Comparison of ENCODE assay signal across 22 cellular contexts in the genomic region with DNA sequence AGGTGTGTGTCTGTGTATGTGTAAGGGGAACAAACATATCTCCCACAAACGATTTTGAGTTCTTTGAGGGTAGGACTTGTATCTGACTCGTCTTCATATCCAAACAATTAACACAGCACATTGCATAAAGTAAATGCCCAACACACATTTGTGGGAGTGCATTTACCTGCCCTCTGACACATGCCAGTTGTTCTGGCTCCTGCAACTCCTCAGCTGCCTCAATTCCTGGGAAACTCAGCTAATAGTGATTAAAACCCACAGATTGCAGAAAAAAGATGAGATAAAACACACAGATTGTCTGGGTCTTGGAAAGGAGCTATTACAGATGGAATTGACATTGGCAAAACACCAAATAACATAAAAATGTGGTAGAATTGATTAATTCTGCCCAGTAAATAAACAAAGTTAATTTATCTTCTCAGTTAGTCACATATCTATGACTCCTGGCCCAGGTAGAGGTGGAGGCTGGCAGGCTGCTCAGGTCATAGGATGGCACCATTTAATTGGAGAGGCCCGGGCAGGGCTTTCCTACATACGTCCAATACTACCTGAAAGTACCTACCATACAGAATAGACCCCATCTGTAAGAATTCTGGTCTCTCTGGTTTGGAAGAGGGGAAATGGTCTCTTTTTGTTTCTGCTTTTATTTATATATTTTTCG.
"Had no signal": no experiment of that assay in that cellular context is flagged by ENCODE, and none has a peak within 500 bp of the region (broad histone marks: within the 10 kb centered on the region; RNA-seq: fewer than 3 reads in every experiment).

No MANE protein-coding gene starts in this region.

- DNase-seq: activated CD4-positive, alpha-beta T cell treated with anti-CD3 and anti-CD28 coated beads for 1 hour; activated CD8-positive, alpha-beta memory T cell treated with anti-CD3 and anti-CD28 coated beads, Interleukin-2, amount 10 ng/mL, durations not matched to agents 7 days and 5 days; activated naive CD4-positive, alpha-beta T cell treated with anti-CD3 and anti-CD28 coated beads, Interleukin-2, amount 50 U/mL, for 16 hours; activated T-cell treated with anti-CD3 and anti-CD28 coated beads, Interleukin-2, amount 50 U/mL, for 1 hour; central memory CD4-positive, alpha-beta T cell; effector CD4-positive, alpha-beta T cell; kidney; naive thymus-derived CD4-positive, alpha-beta T cell; small intestine; stimulated activated CD4-positive, alpha-beta T cell treated with anti-CD3 and anti-CD28 coated beads, Interleukin-4, amount 100 ng/mL, for 4 hours; stimulated activated CD8-positive, alpha-beta memory T cell treated with anti-CD3 and anti-CD28 coated beads, Interleukin-4, amount 100 ng/mL, for 48 hours; stimulated activated naive CD4-positive, alpha-beta T cell treated with Interleukin-2 at 50 U/mL for 16 hours had no signal

- H3K9me3 Mint-ChIP-seq: activated CD4-positive, alpha-beta memory T cell treated with anti-CD3 and anti-CD28 coated beads for 36 hours; T-helper 2 cell treated with Interferon-gamma antibody and Interleukin-4, amounts not matched to agents 5 μg/mL and 100 μg/mL, for 36 hours had no signal

- H3K4me3 Mint-ChIP-seq: activated CD4-positive, alpha-beta memory T cell treated with anti-CD3 and anti-CD28 coated beads for 36 hours; activated CD8-positive, alpha-beta memory T cell treated with anti-CD3 and anti-CD28 coated beads, Interleukin-2, amount 10 ng/mL, durations not matched to agents 7 days and 5 days; memory B cell; naive thymus-derived CD4-positive, alpha-beta T cell; T-helper 2 cell treated with Interferon-gamma antibody and Interleukin-4, amounts not matched to agents 5 μg/mL and 100 μg/mL, for 36 hours had no signal

- H3K4me3 ChIP-seq: coronary artery, esophagus muscularis mucosa, left ventricle myocardium inferior, mucosa of descending colon, transverse colon, vagina had no signal

- H3K36me3 ChIP-seq: esophagus muscularis mucosa, left ventricle myocardium inferior, transverse colon, vagina had no signal

- H3K27me3 Mint-ChIP-seq: activated CD4-positive, alpha-beta memory T cell treated with anti-CD3 and anti-CD28 coated beads for 36 hours; memory B cell had no signal

- H3K36me3 Mint-ChIP-seq: activated CD4-positive, alpha-beta memory T cell treated with anti-CD3 and anti-CD28 coated beads for 36 hours had no signal

- H3K27ac ChIP-seq: coronary artery, esophagus muscularis mucosa, left ventricle myocardium inferior, transverse colon, vagina had no signal

- H3K4me1 ChIP-seq: esophagus muscularis mucosa, transverse colon had no signal

- H3K27me3 ChIP-seq: transverse colon, vagina had no signal

- H3K9me3 ChIP-seq: esophagus muscularis mucosa, left ventricle myocardium inferior, mucosa of descending colon, transverse colon, vagina had no signal

- H3K27ac Mint-ChIP-seq: activated CD4-positive, alpha-beta memory T cell treated with anti-CD3 and anti-CD28 coated beads for 36 hours; activated CD8-positive, alpha-beta memory T cell treated with anti-CD3 and anti-CD28 coated beads, Interleukin-2, amount 10 ng/mL, durations not matched to agents 7 days and 5 days; memory B cell; naive thymus-derived CD4-positive, alpha-beta T cell; progenitor cell of endocrine pancreas; T-helper 2 cell treated with Interferon-gamma antibody and Interleukin-4, amounts not matched to agents 5 μg/mL and 100 μg/mL, for 36 hours had no signal
